In genomic region chr1:18305182-18305795, GRCh38 we compare ENCODE assay signal across 24 cellular contexts.
DNase-seq lines count a peak whose midpoint lies in the region; ATAC-seq, FAIRE-seq and TF ChIP-seq lines count a peak whose summit lies in the region.
"Had no signal": no experiment of that assay in that cellular context is flagged by ENCODE, and none has a peak within 500 bp of the region (broad histone marks: within the 10 kb centered on the region; RNA-seq: fewer than 3 reads in every experiment).

No MANE protein-coding gene starts in this region.

- TF ChIP-seq CTCF in HepG2 (CRISPR knock-in tag; IDR thresholded peaks at IDR 0.05): no peak
- no peak for TF ChIP-seq CTCF in right lobe of liver (IDR thresholded peaks at IDR 0.05)
- TF ChIP-seq CTCF in K562 (IDR thresholded peaks at IDR 0.05 in 2 of 3, conservative IDR thresholded peaks at IDR 0.05 in 1 of 3; ENCODE audit: insufficient read depth in 2 of 3, low read depth in 1 of 3, low read length in 3 of 3): no peak

- no peak overlapping the region for H3K23ac ChIP-seq in neuronal stem cell (ENCODE audit: low read depth, low read length, poor library complexity)

- no peaks in the 10 kb centered on the region for H3K79me1 ChIP-seq in neuronal stem cell (ENCODE audit: low read depth, low read length)

- intact Hi-C loops in HepG2 (cut with micrococcal nuclease; ENCODE audit: unreplicated experiment) (no loop called here), right lobe of liver (cut with DNase I) (no loop called here), K562 (cut with micrococcal nuclease) (no loop called here)

- H3K27me3 ChIP-seq in HepG2 (ENCODE audit: control insufficient read depth in 1 of 2, insufficient read depth in 2 of 2, low read length in 2 of 2) (peaks cover 0 to 2% of the 10 kb centered on the region in 2 experiments; a peak in 2 of 5 replicates), right lobe of liver (no peaks in the 10 kb centered on the region), K562 (ENCODE audit: control insufficient read depth in 2 of 2, insufficient read depth in 2 of 2, low read length in 2 of 2) (peaks cover 0 to 10% of the 10 kb centered on the region in 2 experiments; a peak in 2 of 5 replicates), neuronal stem cell (ENCODE audit: control insufficient read depth in 3 of 3, insufficient read depth in 3 of 3, low read depth in 1 of 3, low read length in 3 of 3) (no peaks in the 10 kb centered on the region)
- H3K27me3 ChIP-seq: BLaER1 treated with 17β-estradiol and CSF1 and Interleukin-3, amounts not matched to agents 10 nM and 100 nM had no signal

- no peak overlapping the region for H2BK15ac ChIP-seq in neuronal stem cell (ENCODE audit: low read length)

- no peak overlapping the region for H3K14ac ChIP-seq in neuronal stem cell (ENCODE audit: low read length)

- no peaks in the 10 kb centered on the region for H3K36me3 ChIP-seq in HepG2 (replicated peaks in 1 of 2; ENCODE audit: control insufficient read depth in 1 of 2, insufficient read depth in 2 of 2, low read length in 2 of 2)
- H3K36me3 ChIP-seq in right lobe of liver: no peaks in the 10 kb centered on the region
- H3K36me3 ChIP-seq in K562 (ENCODE audit: control insufficient read depth, insufficient read depth, low read length): no peaks in the 10 kb centered on the region
- H3K36me3 ChIP-seq in neuronal stem cell (replicated peaks in 1 of 2; ENCODE audit: control insufficient read depth in 2 of 2, insufficient read depth in 2 of 2, low read length in 2 of 2): no peaks in the 10 kb centered on the region
- H3K36me3 ChIP-seq: BLaER1 treated with 17β-estradiol and CSF1 and Interleukin-3, amounts not matched to agents 10 nM and 100 nM had no signal

- FAIRE-seq in HepG2 (lab: Jason Lieb, UNC): no peak
- no peak for FAIRE-seq in K562 (lab: Jason Lieb, UNC)
- peak; percentile 86 for FAIRE-seq in urothelium cell line (lab: Jason Lieb, UNC)
- FAIRE-seq: A549, D721Med, GM12878, GM12892, GM18507, GM19239 had no signal

- TF ChIP-seq RAD21 in HepG2 (CRISPR knock-in tag; IDR thresholded peaks at IDR 0.05): no peak
- no peak for TF ChIP-seq RAD21 in K562 (CRISPR knock-in tag; conservative IDR thresholded peaks at IDR 0.05 in 1 of 2, IDR thresholded peaks at IDR 0.05 in 1 of 2)

- TF ChIP-seq POLR2A in HepG2 (IDR thresholded peaks at IDR 0.05; ENCODE audit: insufficient read depth in 1 of 2, low read depth in 2 of 2, low read length in 2 of 2): no peak
- no peak for TF ChIP-seq POLR2A in right lobe of liver (IDR thresholded peaks at IDR 0.05)
- no peak for TF ChIP-seq POLR2A in K562 (conservative IDR thresholded peaks at IDR 0.05)

- H3K4me2 ChIP-seq in HepG2 (ENCODE audit: low read depth, low read length) (no peak overlapping the region), K562 (ENCODE audit: insufficient read depth, low read length) (no peak overlapping the region), neuronal stem cell (ENCODE audit: insufficient read depth, low read length, poor library complexity, severe bottlenecking) (no peak overlapping the region)
- H3K4me2 ChIP-seq: A549; BLaER1 treated with 17β-estradiol and CSF1 and Interleukin-3, amounts not matched to agents 10 nM and 100 nM had no signal

- H2AFZ ChIP-seq in HepG2 (ENCODE audit: low read length) (no peak overlapping the region), K562 (ENCODE audit: low read depth, low read length) (no peak overlapping the region), neuronal stem cell (ENCODE audit: low read length) (no peak overlapping the region)

- H3K4me1 ChIP-seq in HepG2 (ENCODE audit: insufficient read depth, low read length) (no peaks in the 10 kb centered on the region), right lobe of liver (no peaks in the 10 kb centered on the region), K562 (replicated peaks in 1 of 2; ENCODE audit: control insufficient read depth in 2 of 2, insufficient read depth in 2 of 2, low read length in 2 of 2) (no peaks in the 10 kb centered on the region), neuronal stem cell (ENCODE audit: control insufficient read depth in 2 of 2, insufficient read depth in 1 of 2, low read depth in 1 of 2, low read length in 2 of 2) (peaks cover 0 to 1% of the 10 kb centered on the region in 2 donors)
- H3K4me1 ChIP-seq: A549, Caco-2 had no signal

- CTCF ChIA-PET in HepG2 (lab: Yijun Ruan, JAX; ENCODE audit: low intra/inter-chr PET ratio, low total read pairs) (no interaction called here), K562 (lab: Yijun Ruan, JAX; ENCODE audit: low intra/inter-chr PET ratio) (no interaction called here)

- H3K4ac ChIP-seq in neuronal stem cell (ENCODE audit: low read length): no peak overlapping the region

- H2AK5ac ChIP-seq in neuronal stem cell (ENCODE audit: low read depth, low read length): no peak overlapping the region

- H3K27ac ChIP-seq in HepG2 (ENCODE audit: extremely low read length, insufficient read depth, low read length): no peak overlapping the region
- H3K27ac ChIP-seq in right lobe of liver: no peak overlapping the region
- no peak overlapping the region for H3K27ac ChIP-seq in K562 (ENCODE audit: extremely low read depth, low read depth, low read length)
- no peak overlapping the region for H3K27ac ChIP-seq in neuronal stem cell (replicated peaks; ENCODE audit: low read length)
- H3K27ac ChIP-seq: 22Rv1; A549; BLaER1 treated with 17β-estradiol and CSF1 and Interleukin-3, amounts not matched to agents 10 nM and 100 nM; C4-2B had no signal

- no peaks in the 10 kb centered on the region for H3K9me1 ChIP-seq in K562 (ENCODE audit: control insufficient read depth, insufficient read depth, low read length)

- no peak for TF ChIP-seq EP300 in HepG2 (IDR thresholded peaks at IDR 0.05; ENCODE audit: low read depth in 2 of 2, low read length in 2 of 2)
- TF ChIP-seq EP300 in HepG2 (CRISPR knock-in tag; IDR thresholded peaks at IDR 0.05; ENCODE audit: borderline replicate concordance): no peak
- TF ChIP-seq EP300 in K562 (IDR thresholded peaks at IDR 0.05; ENCODE audit: low read length): no peak

- BruUV-seq in HepG2 (replicated peaks; lab: Mats Ljungman, UMichigan) (no TSS peak), K562 (replicated peaks; lab: Mats Ljungman, UMichigan) (no TSS peak)

- no peak overlapping the region for H3K18ac ChIP-seq in neuronal stem cell (ENCODE audit: low read length)

- no peak overlapping the region for H2BK120ac ChIP-seq in neuronal stem cell (ENCODE audit: low read depth, low read length)

- H3K9me3 ChIP-seq in HepG2 (ENCODE audit: low read length) (no peaks in the 10 kb centered on the region), right lobe of liver (no peaks in the 10 kb centered on the region), K562 (replicated peaks; ENCODE audit: control insufficient read depth, insufficient read depth, low read depth, low read length) (no peaks in the 10 kb centered on the region), neuronal stem cell (replicated peaks in 1 of 2; ENCODE audit: control insufficient read depth in 2 of 2, insufficient read depth in 1 of 2, low read depth in 1 of 2, low read length in 2 of 2) (no peaks in the 10 kb centered on the region)
- H3K9me3 ChIP-seq: A549; BLaER1 treated with 17β-estradiol and CSF1 and Interleukin-3, amounts not matched to agents 10 nM and 100 nM; Caco-2 had no signal

- ATAC-seq in HepG2 (no peak), right lobe of liver (no peak), K562 (no peak), HG02759 (IDR thresholded peaks at IDR 0.05; ENCODE audit: unreplicated experiment) (no peak)
- ATAC-seq: A549; CD8-positive, alpha-beta T cell; GM12878 had no signal

- WGBS in HepG2 (ENCODE audit: low lambda C conversion rate): 2% methylated on average over 3 of the region's 3 CpGs
- 62% methylated on average over 3 of the region's 3 CpGs for WGBS in right lobe of liver (ENCODE audit: insufficient coverage, low coverage, low lambda C conversion rate, missing lambda C conversion rate)
- WGBS in K562 (ENCODE audit: insufficient coverage, low coverage, missing lambda C conversion rate): 0% methylated on average over 3 of the region's 3 CpGs
- WGBS in neuronal stem cell (ENCODE audit: extremely low coverage in 2 of 2, insufficient read length in 2 of 2, insufficient replicate concordance in 1 of 2), 2 donors: 100% methylated on average over 2 of the region's 3 CpGs; no CpG with 5 or more reads in 1 of the 2 donors

- peak overlapping the region; percentile 3 for H4K91ac ChIP-seq in neuronal stem cell (ENCODE audit: low read depth, low read length, poor library complexity)

- no peak for DNase-seq in HepG2 (ENCODE audit: low spot score)
- DNase-seq in right lobe of liver: no peak
- no peak for DNase-seq in K562 (ENCODE audit: extremely low read depth in 1 of 4, low spot score in 3 of 4)
- DNase-seq in neuronal stem cell (ENCODE audit: low spot score): no peak
- DNase-seq in urothelium cell line (ENCODE audit: low spot score): no peak
- no peak for DNase-seq in EL
- no peak for DNase-seq in SHP77 (lab: John Stamatoyannopoulos, UW)
- DNase-seq: AML-193; Caco-2; Calu3; CD4-positive, alpha-beta T cell; CD8-positive, alpha-beta T cell; DMS79 treated with DMSO at 0.1 percent for 48 hours; GDM1 had no signal

- no peak overlapping the region for H3K9ac ChIP-seq in HepG2 (ENCODE audit: insufficient read depth, low read depth, low read length)
- no peak overlapping the region for H3K9ac ChIP-seq in K562 (ENCODE audit: insufficient read depth in 1 of 2, low read depth in 2 of 2, low read length in 2 of 2)
- H3K9ac ChIP-seq in neuronal stem cell (ENCODE audit: low read depth, low read length, poor library complexity): peak overlapping the region; percentile 46
- H3K9ac ChIP-seq: BLaER1 treated with 17β-estradiol and CSF1 and Interleukin-3, amounts not matched to agents 10 nM and 100 nM had no signal

- H3K79me2 ChIP-seq in HepG2 (ENCODE audit: insufficient read depth, low read length) (no peaks in the 10 kb centered on the region), K562 (ENCODE audit: control insufficient read depth, insufficient read depth, low read length) (no peaks in the 10 kb centered on the region)

- no peak overlapping the region for H2BK12ac ChIP-seq in neuronal stem cell (ENCODE audit: low read length)

- no peaks in the 10 kb centered on the region for H4K20me1 ChIP-seq in HepG2 (ENCODE audit: insufficient read depth, low read length)
- 0 out of 2 replicates have a peak, but pooled peaks cover 14% of the 10 kb centered on the region for H4K20me1 ChIP-seq in K562 (replicated peaks; ENCODE audit: control insufficient read depth, insufficient read depth, low read length)

- POLR2A ChIA-PET in HepG2 (lab: Yijun Ruan, JAX) (no interaction called here), K562 (lab: Yijun Ruan, JAX) (interaction anchor here (0.5 kb wide), 1 partner anchor 282 kb away, joined by 3 read pairs; no protein-coding TSS in a partner anchor)

- H3K4me3 ChIP-seq in HepG2 (replicated peaks in 1 of 3; ENCODE audit: insufficient read depth in 1 of 3, low read depth in 2 of 3, low read length in 3 of 3) (no peak overlapping the region), right lobe of liver (no peak overlapping the region), K562 (no peak overlapping the region), neuronal stem cell (ENCODE audit: low read length in 2 of 2) (no peak overlapping the region)
- H3K4me3 ChIP-seq: A549; BLaER1 treated with 17β-estradiol and CSF1 and Interleukin-3, amounts not matched to agents 10 nM and 100 nM; GM12878 had no signal

- no peak overlapping the region for H2BK5ac ChIP-seq in neuronal stem cell (ENCODE audit: low read length)

- in situ Hi-C loops in HepG2 (cut with HindIII; ENCODE audit: extremely low pct_ligation_motif_present, low pct_unique_long_range_greater_than_20kb): no loop called here
- in situ Hi-C loops in K562 (cut with MboI): no loop called here

- H4K8ac ChIP-seq in neuronal stem cell (ENCODE audit: low read depth, low read length): no peak overlapping the region

Comparison
In these comparisons a context has a peak if more than half of its experiments do, and no peak if none do; other contexts are left out.
1. Of the 241 proteins assayed by ChIP-seq in both HepG2 and K562: peak only in HepG2: ZNF282; only in K562: EHMT2 and KDM1A; in both: none; in neither: 237; mixed calls (peak in some experiments, not most) for 1.